In genomic region chr17:76585048-76585648, GRCh38 we compare ENCODE assay signal across 8 cellular contexts. TPM values are rescaled to one million over a fixed set of nuclear protein-coding genes. Genes with fewer than 3 reads are reported as not detected.
DNase-seq lines count a peak whose midpoint lies in the region; ATAC-seq and TF ChIP-seq lines count a peak whose summit lies in the region.

No MANE protein-coding gene starts in this region.

- TF ChIP-seq CTCF in astrocyte of the cerebellum (IDR thresholded peaks at IDR 0.05; ENCODE audit: low read depth, low read length, missing control alignments), result no peak

- ATAC-seq in activated CD8-positive, alpha-beta memory T cell treated with anti-CD3 and anti-CD28 coated beads, Interleukin-2, amount 10 ng/mL, durations not matched to agents 7 days and 5 days, result peak; percentile 23
- ATAC-seq in stimulated activated naive CD8-positive, alpha-beta T cell treated with anti-CD3 and anti-CD28 coated beads, Interleukin-15, amount 100 ng/mL, for 72 hours, result no peak
- ATAC-seq in GM19023 (IDR thresholded peaks at IDR 0.05; ENCODE audit: unreplicated experiment) (no peak), GM18907 (IDR thresholded peaks at IDR 0.05; ENCODE audit: unreplicated experiment) (no peak)

- peak overlapping the region; percentile 38 for H3K4me3 Mint-ChIP-seq in activated CD8-positive, alpha-beta memory T cell treated with anti-CD3 and anti-CD28 coated beads, Interleukin-2, amount 10 ng/mL, durations not matched to agents 7 days and 5 days
- H3K4me3 Mint-ChIP-seq in stimulated activated naive CD8-positive, alpha-beta T cell treated with anti-CD3 and anti-CD28 coated beads, Interleukin-15, amount 100 ng/mL, for 72 hours, result peak overlapping the region; percentile 76 to 80

- H3K4me1 Mint-ChIP-seq in activated CD8-positive, alpha-beta memory T cell treated with anti-CD3 and anti-CD28 coated beads, Interleukin-2, amount 10 ng/mL, durations not matched to agents 7 days and 5 days, result peaks cover 6% of the 10 kb centered on the region
- H3K4me1 Mint-ChIP-seq in stimulated activated naive CD8-positive, alpha-beta T cell treated with anti-CD3 and anti-CD28 coated beads, Interleukin-15, amount 100 ng/mL, for 72 hours, result peaks cover 22% of the 10 kb centered on the region

- CTCF ChIA-PET in activated CD8-positive, alpha-beta memory T cell treated with anti-CD3 and anti-CD28 coated beads, Interleukin-2, amount 10 ng/mL, durations not matched to agents 7 days and 5 days (lab: Charles Lee), result interaction anchor here (1.0 to 3.8 kb wide), 10 partner anchors 9 to 96 kb away, joined by 3 to 14 read pairs (median 4); no protein-coding TSS in a partner anchor

- no peaks in the 10 kb centered on the region for H3K36me3 Mint-ChIP-seq in activated CD8-positive, alpha-beta memory T cell treated with anti-CD3 and anti-CD28 coated beads, Interleukin-2, amount 10 ng/mL, durations not matched to agents 7 days and 5 days

- H3K27me3 Mint-ChIP-seq in activated CD8-positive, alpha-beta memory T cell treated with anti-CD3 and anti-CD28 coated beads, Interleukin-2, amount 10 ng/mL, durations not matched to agents 7 days and 5 days, result peaks cover 58% of the 10 kb centered on the region
- H3K27me3 Mint-ChIP-seq in stimulated activated naive CD8-positive, alpha-beta T cell treated with anti-CD3 and anti-CD28 coated beads, Interleukin-15, amount 100 ng/mL, for 72 hours, result peaks cover 77% of the 10 kb centered on the region

- H3K27ac Mint-ChIP-seq in activated CD8-positive, alpha-beta memory T cell treated with anti-CD3 and anti-CD28 coated beads, Interleukin-2, amount 10 ng/mL, durations not matched to agents 7 days and 5 days, result no peak overlapping the region
- H3K27ac Mint-ChIP-seq in stimulated activated naive CD8-positive, alpha-beta T cell treated with anti-CD3 and anti-CD28 coated beads, Interleukin-15, amount 100 ng/mL, for 72 hours, result no peak overlapping the region

- in situ Hi-C loops in astrocyte of the cerebellum (cut with HindIII; ENCODE audit: low sequenced_read_pairs), result no loop called here

- H3K4me3 ChIP-seq in astrocyte of the cerebellum (ENCODE audit: low read depth, low read length), result peak overlapping the region; percentile 43

- no peaks in the 10 kb centered on the region for H3K9me3 Mint-ChIP-seq in activated CD8-positive, alpha-beta memory T cell treated with anti-CD3 and anti-CD28 coated beads, Interleukin-2, amount 10 ng/mL, durations not matched to agents 7 days and 5 days (ENCODE audit: low read depth)
- H3K9me3 Mint-ChIP-seq in stimulated activated naive CD8-positive, alpha-beta T cell treated with anti-CD3 and anti-CD28 coated beads, Interleukin-15, amount 100 ng/mL, for 72 hours, result no peaks in the 10 kb centered on the region

- no peak for DNase-seq in activated CD8-positive, alpha-beta memory T cell treated with anti-CD3 and anti-CD28 coated beads, Interleukin-2, amount 10 ng/mL, durations not matched to agents 7 days and 5 days
- no peak for DNase-seq in activated CD8-positive, alpha-beta memory T cell treated with anti-CD3 and anti-CD28 coated beads, Interleukin-2, amount 50 U/mL, for 4 hours
- DNase-seq in astrocyte of the cerebellum (ENCODE audit: low read depth), result no peak
- DNase-seq in iris pigment epithelial cell (ENCODE audit: low read depth), result peak; percentile 30
- DNase-seq in stimulated activated naive CD8-positive, alpha-beta T cell treated with anti-CD3 and anti-CD28 coated beads, Interleukin-15, amount 100 ng/mL, for 72 hours, result peak in 1 of 2 donors; percentile 16
- DNase-seq in activated CD4-positive, CD25-positive, alpha-beta regulatory T cell treated with anti-CD3 and anti-CD28 coated beads, Interleukin-2, amount 50 U/mL, for 72 hours, result no peak

RNA-seq across cellular contexts. Expression of gene ST6GALNAC2, which starts 0.5 kb away (rescaled TPM):
- total RNA-seq in activated CD8-positive, alpha-beta memory T cell treated with anti-CD3 and anti-CD28 coated beads, Interleukin-2, amount 10 ng/mL, durations not matched to agents 7 days and 5 days, result not detected

RNA-seq across cellular contexts. Expression of gene PRCD, which starts 45.3 kb away (rescaled TPM):
- not detected for total RNA-seq in activated CD8-positive, alpha-beta memory T cell treated with anti-CD3 and anti-CD28 coated beads, Interleukin-2, amount 10 ng/mL, durations not matched to agents 7 days and 5 days

RNA-seq across cellular contexts. Expression of gene CYGB, which starts 47.6 kb away (rescaled TPM):
- not detected for total RNA-seq in activated CD8-positive, alpha-beta memory T cell treated with anti-CD3 and anti-CD28 coated beads, Interleukin-2, amount 10 ng/mL, durations not matched to agents 7 days and 5 days

RNA-seq across cellular contexts. Expression of gene ST6GALNAC1, which starts 58.4 kb away (rescaled TPM):
- not detected for total RNA-seq in activated CD8-positive, alpha-beta memory T cell treated with anti-CD3 and anti-CD28 coated beads, Interleukin-2, amount 10 ng/mL, durations not matched to agents 7 days and 5 days
